Comparison of ENCODE assay signal across 14 cellular contexts in genomic region chr2:2188344-2189111, GRCh38.
DNase-seq lines count a peak whose midpoint lies in the region; ATAC-seq and TF ChIP-seq lines count a peak whose summit lies in the region.
"Had no signal": no experiment of that assay in that cellular context is flagged by ENCODE, and none has a peak within 500 bp of the region (broad histone marks: within the 10 kb centered on the region; RNA-seq: fewer than 3 reads in every experiment).

No MANE protein-coding gene starts in this region.

- no peaks in the 10 kb centered on the region for H3K9me3 ChIP-seq in BE2C
- no peaks in the 10 kb centered on the region for H3K9me3 ChIP-seq in tibial nerve

- no peak for TF ChIP-seq POLR2A in tibial nerve (IDR thresholded peaks at IDR 0.05)

- peak overlapping the region; percentile 70 for H3K27ac ChIP-seq in cingulate gyrus (ENCODE audit: low read depth, low read length)
- no peak overlapping the region for H3K27ac ChIP-seq in tibial nerve
- H3K27ac ChIP-seq: GM23248 had no signal

- whole genome bisulfite sequencing in tibial nerve, 2 donors = 70 to 73% methylated on average over 12 of the region's 12 CpGs

- no peak for ATAC-seq in GM19351 (IDR thresholded peaks at IDR 0.05; ENCODE audit: unreplicated experiment)
- ATAC-seq: CD8-positive, alpha-beta T cell; Panc1; Right ventricle myocardium inferior had no signal

- H3K27me3 ChIP-seq in BE2C = no peaks in the 10 kb centered on the region
- H3K27me3 ChIP-seq in tibial nerve = no peaks in the 10 kb centered on the region

- DNase-seq in BE2C (peak; percentile 24), DMS79 (lab: John Stamatoyannopoulos, UW) (peak; percentile 48), NCI-H2227 (lab: John Stamatoyannopoulos, UW; ENCODE audit: unreplicated experiment) (peak; percentile 44), GM19240 (ENCODE audit: insufficient read length, low spot score) (no peak), tibial nerve (ENCODE audit: low spot score in 2 of 2) (no peak)
- DNase-seq: CD8-positive, alpha-beta T cell; GM23248; NCI-H345; NCI-H748 treated with DMSO at 0.1 percent for 48 hours; T-helper 2 cell had no signal

- H3K4me1 ChIP-seq in BE2C (peaks cover 27% of the 10 kb centered on the region), tibial nerve (no peaks in the 10 kb centered on the region)

- H3K36me3 ChIP-seq in BE2C (no peaks in the 10 kb centered on the region), tibial nerve (no peaks in the 10 kb centered on the region)

- 0 out of 2 replicates have a peak, but pooled peaks have one; percentile 10 for TF ChIP-seq CTCF in BE2C (IDR thresholded peaks at IDR 0.05; ENCODE audit: low read depth, low read length)
- no peak for TF ChIP-seq CTCF in tibial nerve (IDR thresholded peaks at IDR 0.05)

- H3K4me3 ChIP-seq in BE2C (ENCODE audit: low read depth, low read length) (peak overlapping the region; percentile 26), tibial nerve (no peak overlapping the region)
- H3K4me3 ChIP-seq: GM23248 had no signal

- TF ChIP-seq EP300 in tibial nerve (IDR thresholded peaks at IDR 0.05) = no peak

Comparison
In these comparisons a context has a peak if more than half of its experiments do, and no peak if none do; other contexts are left out.
1. DNase-seq: peak in BE2C (single experiment), DMS79 (single experiment) and NCI-H2227 (single experiment); none in GM19240 (single experiment) and tibial nerve (0 of 2).